In genomic region chr7:48875300-48875916, GRCh38 we compare ENCODE assay signal across 7 cellular contexts.
DNase-seq lines count a peak whose midpoint lies in the region; TF ChIP-seq lines count a peak whose summit lies in the region.

No MANE protein-coding gene starts in this region.

- H3K27me3 Mint-ChIP-seq in nephron progenitor cell (ENCODE audit: low read depth, poor library complexity), result no peaks in the 10 kb centered on the region

- in situ Hi-C loops in GM13976 (cut with MboI; ENCODE audit: low sequenced_read_pairs, unreplicated experiment), result no loop called here

- TF ChIP-seq CTCF in GM13976 (IDR thresholded peaks at IDR 0.05; ENCODE audit: borderline replicate concordance, control extremely low read depth, extremely low read depth, insufficient read depth, missing control alignments), result peak; percentile 35
- TF ChIP-seq CTCF in choroid plexus epithelial cell (conservative IDR thresholded peaks at IDR 0.05; ENCODE audit: low read depth, low read length), result peak; percentile 67
- TF ChIP-seq CTCF in nephron progenitor cell (IDR thresholded peaks at IDR 0.05), result peak; percentile 61

- H3K27ac Mint-ChIP-seq in nephron progenitor cell, result no peak overlapping the region

- DNase-seq in GM13976 (ENCODE audit: low spot score) (no peak), NCI-H2196 treated with DMSO at 0.1 percent for 48 hours (lab: John Stamatoyannopoulos, UW; ENCODE audit: unreplicated experiment) (peak; percentile 39), choroid plexus epithelial cell (ENCODE audit: low read depth) (peak; percentile 62), nephron progenitor cell (peak; percentile 61), NCI-H187 treated with DMSO at 0.1 percent for 48 hours (lab: John Stamatoyannopoulos, UW) (no peak)
- no peak for DNase-seq in activated CD4-positive, CD25-positive, alpha-beta regulatory T cell treated with anti-CD3 and anti-CD28 coated beads, Interleukin-2, amount 50 U/mL, for 72 hours
- no peak for DNase-seq in activated T-cell treated with anti-CD3 and anti-CD28 coated beads, Interleukin-2, amount 50 U/mL, for 1 hour

- no peaks in the 10 kb centered on the region for H3K9me3 Mint-ChIP-seq in nephron progenitor cell

- no peak overlapping the region for H3K4me3 Mint-ChIP-seq in nephron progenitor cell

- H3K36me3 Mint-ChIP-seq in nephron progenitor cell (ENCODE audit: low read depth), result no peaks in the 10 kb centered on the region

- no peaks in the 10 kb centered on the region for H3K4me1 Mint-ChIP-seq in nephron progenitor cell

- no peak overlapping the region for H3K4me3 ChIP-seq in choroid plexus epithelial cell (ENCODE audit: low read depth, low read length)

Comparison
In these comparisons a context has a peak if more than half of its experiments do, and no peak if none do; other contexts are left out.
1. DNase-seq: peak in NCI-H2196 treated with DMSO at 0.1 percent for 48 hours (single experiment), choroid plexus epithelial cell (single experiment) and nephron progenitor cell (single experiment); none in GM13976 (single experiment), activated CD4-positive, CD25-positive, alpha-beta regulatory T cell treated with anti-CD3 and anti-CD28 coated beads, Interleukin-2, amount 50 U/mL, for 72 hours (single experiment), NCI-H187 treated with DMSO at 0.1 percent for 48 hours (single experiment) and activated T-cell treated with anti-CD3 and anti-CD28 coated beads, Interleukin-2, amount 50 U/mL, for 1 hour (single experiment).
2. Peak in every context shown above with its lines, with median percentiles within 50 percentile points of each other: CTCF ChIP-seq.